In the genomic region with DNA sequence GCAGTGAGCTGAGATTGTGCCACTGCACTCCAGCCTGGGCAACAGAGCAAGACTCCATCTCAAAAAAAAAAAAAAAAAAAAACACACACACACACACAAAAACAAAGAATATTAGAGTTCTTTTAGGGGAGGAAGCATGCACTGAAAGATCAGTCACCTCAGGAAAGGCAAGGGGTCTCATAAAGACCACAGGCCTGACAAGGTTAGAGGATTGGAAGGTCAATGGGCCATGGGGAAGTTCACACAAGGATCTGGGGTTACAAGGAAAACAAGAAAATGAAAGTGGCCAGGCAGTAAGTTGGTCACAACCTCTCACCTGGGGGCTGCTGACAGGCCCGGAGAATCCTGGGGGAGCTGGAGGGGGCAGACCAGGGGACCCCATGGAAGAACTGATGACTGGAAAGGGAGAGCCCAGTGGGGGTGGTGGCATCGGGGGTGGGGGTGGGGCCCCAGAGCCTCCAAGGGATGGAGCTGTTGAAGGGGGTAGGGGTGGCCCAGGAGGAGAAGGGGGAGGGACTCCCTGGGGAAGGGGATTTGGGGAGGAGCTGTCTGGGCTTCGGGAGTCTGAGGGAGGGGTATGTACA, we compare ENCODE assay signal across 10 cellular contexts. TPM values are rescaled to one million over a fixed set of nuclear protein-coding genes. Genes with fewer than 3 reads are reported as not detected.
DNase-seq lines count a peak whose midpoint lies in the region; ATAC-seq, FAIRE-seq and TF ChIP-seq lines count a peak whose summit lies in the region.
"Had no signal": no experiment of that assay in that cellular context is flagged by ENCODE, and none has a peak within 500 bp of the region (broad histone marks: within the 10 kb centered on the region; RNA-seq: fewer than 3 reads in every experiment).

No MANE protein-coding gene starts in this region.

- H3K9me3 ChIP-seq in DOHH2 (ENCODE audit: control insufficient read depth, insufficient read depth, low read length), result no peaks in the 10 kb centered on the region
- no peaks in the 10 kb centered on the region for H3K9me3 ChIP-seq in PC-9 (ENCODE audit: insufficient read depth, low read depth)

- no peak overlapping the region for H2AFZ ChIP-seq in PC-9

- H3K9me3 Mint-ChIP-seq in progenitor cell of endocrine pancreas (ENCODE audit: low read depth), result no peaks in the 10 kb centered on the region

- H4K20me1 ChIP-seq in DOHH2 (ENCODE audit: control insufficient read depth, insufficient read depth, low read depth, low read length), result 0 out of 2 replicates have a peak, but pooled peaks cover 4% of the 10 kb centered on the region
- peaks cover 17% of the 10 kb centered on the region for H4K20me1 ChIP-seq in PC-9 (ENCODE audit: insufficient read depth)

- H3K79me2 ChIP-seq in DOHH2 (ENCODE audit: control insufficient read depth, low read length) (peaks cover 52% of the 10 kb centered on the region), PC-9 (ENCODE audit: low read depth) (peaks cover 58% of the 10 kb centered on the region)

- POLR2A ChIA-PET in PC-9 (lab: Charles Lee; ENCODE audit: unreplicated experiment), result no interaction called here

- H3K27ac ChIP-seq in DOHH2 (ENCODE audit: low read depth, low read length), result no peak overlapping the region; the same call in 1 of the 2 replicates
- H3K27ac ChIP-seq in PC-9, result no peak overlapping the region

- H3K4me2 ChIP-seq in DOHH2 (ENCODE audit: low read length) (peak overlapping the region; percentile 98), PC-9 (peak overlapping the region; percentile 98)

- H3K27me3 ChIP-seq in DOHH2 (ENCODE audit: control insufficient read depth, low read length), result no peaks in the 10 kb centered on the region
- no peaks in the 10 kb centered on the region for H3K27me3 ChIP-seq in PC-9 (ENCODE audit: insufficient read depth, low read depth)

- TF ChIP-seq CTCF in DOHH2 (IDR thresholded peaks at IDR 0.05; ENCODE audit: low read depth, low read length, poor library complexity, severe bottlenecking) (no peak), PC-9 (conservative IDR thresholded peaks at IDR 0.05) (no peak), epithelial cell of esophagus (IDR thresholded peaks at IDR 0.05; ENCODE audit: insufficient read depth, low read depth, low read length, missing control alignments) (no peak), progenitor cell of endocrine pancreas (IDR thresholded peaks at IDR 0.05; ENCODE audit: unreplicated experiment) (no peak)

- H3K4me1 ChIP-seq in DOHH2 (ENCODE audit: control insufficient read depth, low read length) (peaks cover 44% of the 10 kb centered on the region), PC-9 (replicated peaks; ENCODE audit: insufficient read depth) (peaks cover 18% of the 10 kb centered on the region)

- H3K4me3 ChIP-seq in DOHH2 (ENCODE audit: low read length) (peak overlapping the region; percentile 91), PC-9 (peak overlapping the region; percentile 62), epithelial cell of esophagus (ENCODE audit: low read length) (peak overlapping the region; percentile 97)

- H3K36me3 ChIP-seq in DOHH2 (ENCODE audit: control insufficient read depth, low read length) (peaks cover 74% of the 10 kb centered on the region), PC-9 (ENCODE audit: low read depth) (peaks cover 32% of the 10 kb centered on the region)

- intact Hi-C loops in PC-9 (cut with micrococcal nuclease; ENCODE audit: unreplicated experiment), result no loop called here

- no peak for DNase-seq in PC-9
- DNase-seq in epithelial cell of esophagus (ENCODE audit: low read depth), result no peak
- no peak for DNase-seq in progenitor cell of endocrine pancreas (ENCODE audit: low spot score, unreplicated experiment)
- no peak for DNase-seq in RCC 7860 (ENCODE audit: low spot score)
- DNase-seq: amniotic stem cell, NCI-H2029 treated with DMSO at 0.1 percent for 48 hours had no signal

- FAIRE-seq in RCC 7860 (lab: Jason Lieb, UNC), result no peak

- ATAC-seq in GM21360 (IDR thresholded peaks at IDR 0.05; ENCODE audit: unreplicated experiment) (no peak), GM19023 (IDR thresholded peaks at IDR 0.05; ENCODE audit: unreplicated experiment) (no peak), GM19035 (IDR thresholded peaks at IDR 0.05; ENCODE audit: unreplicated experiment) (no peak)

- H3K9me2 ChIP-seq in DOHH2 (replicated peaks; ENCODE audit: control insufficient read depth, low read length) (no peaks in the 10 kb centered on the region), PC-9 (ENCODE audit: insufficient read depth) (no peaks in the 10 kb centered on the region)

- peaks cover 13% of the 10 kb centered on the region for H3F3A ChIP-seq in DOHH2 (ENCODE audit: control insufficient read depth, insufficient read depth)
- H3F3A ChIP-seq in PC-9 (ENCODE audit: insufficient read depth, low read depth), result peaks cover 21% of the 10 kb centered on the region; the same call in 1 of the 2 replicates

- H3K4me3 Mint-ChIP-seq in progenitor cell of endocrine pancreas (ENCODE audit: low read depth), result peak overlapping the region; percentile 100

- BruUV-seq in PC-9 (replicated peaks; lab: Mats Ljungman, UMichigan), result no TSS peak

- H3K27ac Mint-ChIP-seq in progenitor cell of endocrine pancreas, result peak overlapping the region; percentile 78

- CTCF ChIA-PET in PC-9 (lab: Charles Lee), result no interaction called here

- peaks cover 34% of the 10 kb centered on the region for H3K36me3 Mint-ChIP-seq in progenitor cell of endocrine pancreas (ENCODE audit: insufficient read depth)

- H3K27me3 Mint-ChIP-seq in progenitor cell of endocrine pancreas, result no peaks in the 10 kb centered on the region

- H3K4me1 Mint-ChIP-seq in progenitor cell of endocrine pancreas (ENCODE audit: low read depth), result peaks cover 39% of the 10 kb centered on the region

RNA-seq across cellular contexts. Expression of gene RXRB, which starts 1.5 kb away (rescaled TPM):
- total RNA-seq in PC-9 (2021) (49.8 and 51.5 TPM in 2 replicates), progenitor cell of endocrine pancreas (44.3 and 47.1 TPM in 2 replicates)

RNA-seq across cellular contexts. Expression of gene SLC39A7, which starts 1.7 kb away (rescaled TPM):
- 96.4 and 110 TPM in 2 replicates for total RNA-seq in PC-9 (2021)
- total RNA-seq in progenitor cell of endocrine pancreas, result 108 and 109 TPM in 2 replicates

RNA-seq across cellular contexts. Expression of gene HSD17B8, which starts 5.5 kb away (rescaled TPM):
- 16.4 and 25.4 TPM in 2 replicates for total RNA-seq in PC-9 (2021)
- total RNA-seq in progenitor cell of endocrine pancreas, result 7.0 and 9.2 TPM in 2 replicates

RNA-seq across cellular contexts. Expression of gene COL11A2, which starts 6.7 kb away (rescaled TPM):
- total RNA-seq in PC-9 (2021), result 2.2 and 3.4 TPM in 2 replicates
- total RNA-seq in progenitor cell of endocrine pancreas, result 4.3 and 5.3 TPM in 2 replicates

RNA-seq across cellular contexts. Expression of gene RING1, which starts 9.4 kb away (rescaled TPM):
- total RNA-seq in PC-9 (2021) (18.9 and 19.2 TPM in 2 replicates), progenitor cell of endocrine pancreas (56.2 and 62.4 TPM in 2 replicates)
